1 cellular context compared by ENCODE assay signal in genomic region chr22:26581769-26582168, GRCh38.
TF ChIP-seq lines count a peak whose summit lies in the region.

No MANE protein-coding gene starts in this region.

TF ChIP-seq in GM12878, 131 proteins besides CTCF, POLR2A, EP300 and RAD21:
- TF ChIP-seq BCL11A (IDR thresholded peaks at IDR 0.05; ENCODE audit: low read depth, low read length) (no peak), ZBTB40 (IDR thresholded peaks at IDR 0.05; ENCODE audit: borderline replicate concordance) (peak; percentile 77)
